ENCODE assay signal across 21 cellular contexts in the genomic region with DNA sequence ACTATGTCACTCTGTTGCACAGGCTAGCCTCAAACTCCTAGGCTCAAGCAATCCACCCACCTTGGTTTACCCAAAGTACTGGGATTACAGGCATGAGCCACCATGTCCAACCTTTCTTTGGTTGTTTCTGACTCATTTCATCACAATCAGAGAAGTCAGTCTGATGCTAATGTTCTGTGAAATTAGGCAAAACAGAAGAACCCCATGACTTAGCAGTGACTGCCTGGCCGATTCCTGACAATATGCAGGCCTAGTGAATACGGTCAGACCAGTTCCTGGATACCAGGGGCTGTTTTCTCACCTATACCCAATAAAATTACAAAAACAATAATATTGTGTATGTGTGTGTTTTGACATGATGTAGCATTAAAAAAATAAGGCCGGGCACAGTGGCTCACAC. TPM values are rescaled to one million over a fixed set of nuclear protein-coding genes. Genes with fewer than 3 reads are reported as not detected.
DNase-seq lines count a peak whose midpoint lies in the region; ATAC-seq, FAIRE-seq and TF ChIP-seq lines count a peak whose summit lies in the region.
"Had no signal": no experiment of that assay in that cellular context is flagged by ENCODE, and none has a peak within 500 bp of the region (broad histone marks: within the 10 kb centered on the region; RNA-seq: fewer than 3 reads in every experiment).

No MANE protein-coding gene starts in this region.

- H3K9me3 Mint-ChIP-seq in GM23338 = peaks cover 3% of the 10 kb centered on the region; the same call in 2 of the 3 replicates

- H3K79me2 ChIP-seq in HepG2 (ENCODE audit: insufficient read depth, low read length) (no peaks in the 10 kb centered on the region), GM12878 (ENCODE audit: control insufficient read depth, insufficient read depth, low read length) (no peaks in the 10 kb centered on the region), GM23338 (replicated peaks; ENCODE audit: insufficient read depth) (no peaks in the 10 kb centered on the region)

- H3K27me3 Mint-ChIP-seq in GM23338 (ENCODE audit: insufficient read depth, low read depth, poor library complexity) = peaks cover 20% of the 10 kb centered on the region

- no peak for TF ChIP-seq RAD21 in HepG2 (CRISPR knock-in tag; IDR thresholded peaks at IDR 0.05)
- TF ChIP-seq RAD21 in GM12878 (IDR thresholded peaks at IDR 0.05; ENCODE audit: insufficient read depth, low read depth, low read length) = no peak

- H3K27me3 ChIP-seq in HepG2 (ENCODE audit: control insufficient read depth in 1 of 2, insufficient read depth in 2 of 2, low read length in 2 of 2) (no peaks in the 10 kb centered on the region), right lobe of liver (no peaks in the 10 kb centered on the region), GM12878 (replicated peaks in 1 of 2; ENCODE audit: control insufficient read depth in 2 of 2, insufficient read depth in 2 of 2, low read length in 1 of 2) (no peaks in the 10 kb centered on the region), A673 (replicated peaks; ENCODE audit: insufficient read depth, low read depth, low read length, poor library complexity) (no peaks in the 10 kb centered on the region), gastroesophageal sphincter (no peaks in the 10 kb centered on the region), GM23338 (ENCODE audit: insufficient read depth) (no peaks in the 10 kb centered on the region)
- H3K27me3 ChIP-seq: MG63, SJSA1 had no signal

- H3F3A ChIP-seq in GM23338 (replicated peaks; ENCODE audit: low read depth) = no peaks in the 10 kb centered on the region

- BruUV-seq in HepG2 (replicated peaks; lab: Mats Ljungman, UMichigan) (no TSS peak), GM12878 (replicated peaks; lab: Mats Ljungman, UMichigan) (no TSS peak), A673 (replicated peaks; lab: Mats Ljungman, UMichigan) (no TSS peak)

- H4K20me1 ChIP-seq in HepG2 (ENCODE audit: insufficient read depth, low read length) (no peaks in the 10 kb centered on the region), GM12878 (ENCODE audit: control insufficient read depth, insufficient read depth) (no peaks in the 10 kb centered on the region), GM23338 (replicated peaks; ENCODE audit: insufficient read depth) (no peaks in the 10 kb centered on the region)

- no peak for TF ChIP-seq POLR2A in HepG2 (IDR thresholded peaks at IDR 0.05; ENCODE audit: insufficient read depth in 1 of 2, low read depth in 2 of 2, low read length in 2 of 2)
- TF ChIP-seq POLR2A in right lobe of liver (IDR thresholded peaks at IDR 0.05) = no peak
- TF ChIP-seq POLR2A in GM12878 (IDR thresholded peaks at IDR 0.05; ENCODE audit: low read depth, low read length) = no peak
- no peak for TF ChIP-seq POLR2A in gastroesophageal sphincter (IDR thresholded peaks at IDR 0.05)

- H3K4me1 Mint-ChIP-seq in GM23338 = peaks cover 12% of the 10 kb centered on the region; the same call in 2 of the 3 replicates

- H3K4me1 ChIP-seq in HepG2 (ENCODE audit: insufficient read depth, low read length) (peaks cover 80% of the 10 kb centered on the region), right lobe of liver (no peaks in the 10 kb centered on the region), GM12878 (ENCODE audit: control insufficient read depth, insufficient read depth, low read length) (peaks cover 16% of the 10 kb centered on the region), A673 (ENCODE audit: insufficient read depth, low read length, poor library complexity, severe bottlenecking) (no peaks in the 10 kb centered on the region), gastroesophageal sphincter (peaks cover 0 to 5% (median 0%) of the 10 kb centered on the region in 3 donors), GM23338 (ENCODE audit: insufficient read depth) (no peaks in the 10 kb centered on the region; the same call in 1 of the 2 replicates)

- DNase-seq in HepG2 (ENCODE audit: low spot score) (no peak), right lobe of liver (no peak), GM12878 (ENCODE audit: low read depth, low spot score) (no peak), kidney tubule cell (ENCODE audit: low spot score) (peak; percentile 47), A673 (ENCODE audit: low spot score) (no peak), NCI-H146 treated with DMSO at 0.1 percent for 48 hours (lab: John Stamatoyannopoulos, UW; ENCODE audit: unreplicated experiment) (no peak), GM23338 (ENCODE audit: low spot score) (no peak)
- DNase-seq: DMS153, DND-41, KBM-7, MG63, NCI-H1105 treated with DMSO at 0.1 percent for 48 hours, NCI-H2081, NCI-H2227 treated with DMSO at 0.1 percent for 48 hours, NCI-H526 treated with DMSO at 0.1 percent for 48 hours, Right ventricle myocardium superior, RPMI8226 had no signal

- no peaks in the 10 kb centered on the region; the same call in 2 of the 3 replicates for H3K36me3 Mint-ChIP-seq in GM23338 (ENCODE audit: low read depth)

- H3K36me3 ChIP-seq in HepG2 (replicated peaks in 1 of 2; ENCODE audit: control insufficient read depth in 1 of 2, insufficient read depth in 2 of 2, low read length in 2 of 2) = no peaks in the 10 kb centered on the region
- H3K36me3 ChIP-seq in right lobe of liver = no peaks in the 10 kb centered on the region
- H3K36me3 ChIP-seq in GM12878 (ENCODE audit: control insufficient read depth in 2 of 2, insufficient read depth in 2 of 2, low read length in 1 of 2) = no peaks in the 10 kb centered on the region
- no peaks in the 10 kb centered on the region for H3K36me3 ChIP-seq in A673 (ENCODE audit: insufficient read depth, low read length, poor library complexity, severe bottlenecking)
- no peaks in the 10 kb centered on the region for H3K36me3 ChIP-seq in gastroesophageal sphincter
- no peaks in the 10 kb centered on the region for H3K36me3 ChIP-seq in GM23338 (ENCODE audit: insufficient read depth)
- H3K36me3 ChIP-seq: MG63, SJSA1 had no signal

- peak overlapping the region in 1 of 3 experiments; percentile 3; a peak in 1 of 6 replicates for H3K4me3 ChIP-seq in HepG2 (replicated peaks in 1 of 3; ENCODE audit: insufficient read depth in 1 of 3, low read depth in 2 of 3, low read length in 3 of 3)
- no peak overlapping the region for H3K4me3 ChIP-seq in right lobe of liver
- no peak overlapping the region for H3K4me3 ChIP-seq in GM12878
- H3K4me3 ChIP-seq in A673 (ENCODE audit: low read depth, low read length, poor library complexity, severe bottlenecking) = no peak overlapping the region
- no peak overlapping the region for H3K4me3 ChIP-seq in gastroesophageal sphincter
- H3K4me3 ChIP-seq in GM23338 = no peak overlapping the region
- H3K4me3 ChIP-seq: SJSA1 had no signal

- WGBS in HepG2 (ENCODE audit: low lambda C conversion rate) = 61% methylated on average over 3 of the region's 3 CpGs
- 81% methylated on average over 3 of the region's 3 CpGs for WGBS in right lobe of liver (ENCODE audit: insufficient coverage, low coverage, low lambda C conversion rate, missing lambda C conversion rate)
- WGBS in GM12878 (ENCODE audit: insufficient coverage, insufficient replicate concordance, low lambda C conversion rate, missing lambda C conversion rate) = 86% methylated on average over 3 of the region's 3 CpGs
- WGBS in gastroesophageal sphincter (ENCODE audit: low coverage in 1 of 2), 2 donors = 88 to 97% methylated on average over 3 of the region's 3 CpGs

- in situ Hi-C loops in HepG2 (cut with HindIII; ENCODE audit: extremely low pct_ligation_motif_present, low pct_unique_long_range_greater_than_20kb) (loop anchor here (25.0 kb wide), 1 partner anchor 1206 kb away; no protein-coding TSS in a partner anchor), GM12878 (cut with MboI) (no loop called here)

- RAD21 ChIA-PET in GM12878 (lab: Charles Lee; ENCODE audit: unreplicated experiment) = no interaction called here

- ATAC-seq in HepG2 (no peak), right lobe of liver (no peak), GM12878 (no peak), gastroesophageal sphincter (no peak), GM23338 (no peak)

- no peak overlapping the region for H3K4me3 Mint-ChIP-seq in GM23338

- no peak overlapping the region for H3K27ac Mint-ChIP-seq in GM23338

- TF ChIP-seq CTCF in HepG2 (CRISPR knock-in tag; IDR thresholded peaks at IDR 0.05) (no peak), right lobe of liver (IDR thresholded peaks at IDR 0.05) (no peak), GM12878 (IDR thresholded peaks at IDR 0.05 in 2 of 3, conservative IDR thresholded peaks at IDR 0.05 in 1 of 3; ENCODE audit: control insufficient read depth in 2 of 3, extremely low read depth in 1 of 3, insufficient read depth in 1 of 3, low read depth in 3 of 3, low read length in 3 of 3) (no peak), A673 (conservative IDR thresholded peaks at IDR 0.05; ENCODE audit: low read depth, low read length) (no peak), gastroesophageal sphincter (IDR thresholded peaks at IDR 0.05) (no peak), GM23338 (conservative IDR thresholded peaks at IDR 0.05; ENCODE audit: low read depth in 2 of 2) (no peak)

- intact Hi-C loops in HepG2 (cut with micrococcal nuclease; ENCODE audit: unreplicated experiment) (no loop called here), right lobe of liver (cut with DNase I) (no loop called here), GM12878 (cut with micrococcal nuclease; ENCODE audit: unreplicated experiment) (no loop called here), A673 (cut with micrococcal nuclease; ENCODE audit: unreplicated experiment) (no loop called here)

- H3K27ac ChIP-seq in HepG2 (ENCODE audit: extremely low read length, insufficient read depth, low read length) = no peak overlapping the region
- H3K27ac ChIP-seq in right lobe of liver = no peak overlapping the region
- H3K27ac ChIP-seq in GM12878 (ENCODE audit: control insufficient read depth, insufficient read depth) = no peak overlapping the region
- no peak overlapping the region for H3K27ac ChIP-seq in A673 (ENCODE audit: low read depth, low read length, poor library complexity, severe bottlenecking)
- H3K27ac ChIP-seq in gastroesophageal sphincter = no peak overlapping the region
- no peak overlapping the region for H3K27ac ChIP-seq in GM23338 (ENCODE audit: low read depth)
- H3K27ac ChIP-seq: 22Rv1, SJSA1 had no signal

- FAIRE-seq in HepG2 (lab: Jason Lieb, UNC) = peak; percentile 39
- FAIRE-seq in GM12878 (lab: Jason Lieb, UNC) = no peak
- FAIRE-seq: H54 had no signal

- CTCF ChIA-PET in HepG2 (lab: Yijun Ruan, JAX; ENCODE audit: low intra/inter-chr PET ratio, low total read pairs) = no interaction called here
- CTCF ChIA-PET in GM12878 (lab: Yijun Ruan, JAX) = no interaction called here
- CTCF ChIA-PET in A673 (lab: Charles Lee) = no interaction called here

- no peak overlapping the region for H3K9ac ChIP-seq in HepG2 (ENCODE audit: insufficient read depth, low read depth, low read length)
- no peak overlapping the region for H3K9ac ChIP-seq in GM12878 (ENCODE audit: control insufficient read depth, insufficient read depth, low read length)

- SMC1A ChIA-PET in GM12878 (lab: Charles Lee; ENCODE audit: uncharacterized antibody, unreplicated experiment) = interaction anchor here (1.4 kb wide), 1 partner anchor 32 kb away, joined by 3 read pairs; no protein-coding TSS in a partner anchor

- H3K9me3 ChIP-seq in HepG2 (ENCODE audit: low read length) (no peaks in the 10 kb centered on the region), right lobe of liver (no peaks in the 10 kb centered on the region), GM12878 (replicated peaks; ENCODE audit: control insufficient read depth, insufficient read depth, low read length) (no peaks in the 10 kb centered on the region), A673 (ENCODE audit: low read depth, low read length, poor library complexity, severe bottlenecking) (no peaks in the 10 kb centered on the region), gastroesophageal sphincter (no peaks in the 10 kb centered on the region)
- H3K9me3 ChIP-seq: MG63, SJSA1 had no signal

- H3K9me2 ChIP-seq in GM23338 (ENCODE audit: insufficient read depth) = no peaks in the 10 kb centered on the region

- peak overlapping the region; percentile 63 for H3K4me2 ChIP-seq in HepG2 (ENCODE audit: low read depth, low read length)
- no peak overlapping the region for H3K4me2 ChIP-seq in GM12878 (ENCODE audit: control insufficient read depth, insufficient read depth)
- H3K4me2 ChIP-seq in GM23338 = no peak overlapping the region

- no peak overlapping the region for H2AFZ ChIP-seq in HepG2 (ENCODE audit: low read length)
- no peak overlapping the region for H2AFZ ChIP-seq in GM12878 (ENCODE audit: control insufficient read depth, low read depth, low read length)
- H2AFZ ChIP-seq in GM23338 = no peak overlapping the region

- TF ChIP-seq EP300 in HepG2 (IDR thresholded peaks at IDR 0.05; ENCODE audit: low read depth in 2 of 2, low read length in 2 of 2) = no peak
- TF ChIP-seq EP300 in HepG2 (CRISPR knock-in tag; IDR thresholded peaks at IDR 0.05; ENCODE audit: borderline replicate concordance) = no peak
- TF ChIP-seq EP300 in GM12878 (IDR thresholded peaks at IDR 0.05; ENCODE audit: borderline replicate concordance in 1 of 2, control insufficient read depth in 1 of 2, low read depth in 2 of 2, low read length in 2 of 2) = no peak
- TF ChIP-seq EP300 in gastroesophageal sphincter (IDR thresholded peaks at IDR 0.05) = no peak

- POLR2A ChIA-PET in HepG2 (lab: Yijun Ruan, JAX) (no interaction called here), GM12878 (lab: Charles Lee) (interaction anchor here (0.6 kb wide), 1 partner anchor 253 kb away, joined by 4 read pairs; no protein-coding TSS in a partner anchor), A673 (lab: Charles Lee; ENCODE audit: low non-redundant PET) (no interaction called here)

RNA-seq across cellular contexts. Expression of a gene that starts 58.8 kb away (rescaled TPM):
- total RNA-seq in HepG2 (2016; rRNA removed; fragmentation: Illumina TruSeq; extraction: Trizol) = 18.9 and 21.3 TPM in 2 replicates
- total RNA-seq in HepG2 (2016; cell fraction: cytosol; rRNA removed; fragmentation: Illumina TruSeq; extraction: Trizol; ENCODE audit: low read depth) = 3.4 and 4.3 TPM in 2 replicates
- total RNA-seq in HepG2 (2016; cell fraction: insoluble cytoplasmic fraction; rRNA removed; fragmentation: Illumina TruSeq; extraction: Trizol) = 17.8 and 20.4 TPM in 2 replicates
- total RNA-seq in HepG2 (2016; cell fraction: membrane; rRNA removed; fragmentation: Illumina TruSeq; extraction: Trizol) = 13.3 and 13.9 TPM in 2 replicates
- total RNA-seq in HepG2 (2016; cell fraction: nucleus; rRNA removed; fragmentation: Illumina TruSeq; extraction: Trizol) = 16.6 and 20.6 TPM in 2 replicates
- 36.2 and 36.3 TPM in 2 replicates for polyA plus RNA-seq in HepG2 (2011; rRNA removed)
- 28.2 and 31.2 TPM in 2 replicates for polyA plus RNA-seq in HepG2 (2011; cell fraction: cytosol; rRNA removed)
- 36.5 and 54.5 TPM in 2 replicates for polyA plus RNA-seq in HepG2 (2011; cell fraction: nucleus; rRNA removed)
- 22.7 and 24.1 TPM in 2 replicates for polyA plus RNA-seq in HepG2 (2012)
- polyA plus RNA-seq in HepG2 (2016; cell fraction: cytosol; fragmentation: Illumina TruSeq; extraction: Trizol; ENCODE audit: low read depth) = 3.2 and 3.3 TPM in 2 replicates
- 14.2 and 14.4 TPM in 2 replicates for polyA plus RNA-seq in HepG2 (2016; cell fraction: insoluble cytoplasmic fraction; fragmentation: Illumina TruSeq; extraction: Trizol; ENCODE audit: low read depth)
- polyA plus RNA-seq in HepG2 (2016; cell fraction: membrane; fragmentation: Illumina TruSeq; extraction: Trizol; ENCODE audit: low read depth) = 8.3 and 9.3 TPM in 2 replicates
- polyA plus RNA-seq in HepG2 (2016; cell fraction: nucleus; fragmentation: Illumina TruSeq; extraction: Trizol; ENCODE audit: insufficient read depth, low read depth) = 33.8 and 37.9 TPM in 2 replicates
- polyA minus RNA-seq in HepG2 (2011; rRNA and poly(A)+ RNA removed; ENCODE audit: low replicate concordance) = 35.9 and 51.8 TPM in 2 replicates
- 12.0 and 17.2 TPM in 2 replicates for polyA minus RNA-seq in HepG2 (2011; cell fraction: cytosol; rRNA and poly(A)+ RNA removed)
- 21.9 and 35.8 TPM in 2 replicates for polyA minus RNA-seq in HepG2 (2011; cell fraction: nucleus; rRNA and poly(A)+ RNA removed)
- 10 to 100 TPM in 5 of 6 experiments, 1 to 10 TPM in 1; 7.7 to 21.6 (median 15.4) TPM for total RNA-seq in right lobe of liver
- 134 and 147 TPM in 2 replicates for total RNA-seq in GM12878 (2013; cell fraction: nucleolus; rRNA removed)
- 17.2 and 17.3 TPM in 2 replicates for total RNA-seq in GM12878 (2014; rRNA removed)
- total RNA-seq in GM12878 (2014; rRNA removed; fragmentation: Illumina TruSeq; extraction: Trizol) = 19.5 and 20.9 TPM in 2 replicates
- 26.1 and 27.8 TPM in 2 replicates for total RNA-seq in GM12878 (2021)
- 22.1 TPM for polyA plus RNA-seq in GM12878 (2011; ENCODE audit: low read depth)
- polyA plus RNA-seq in GM12878 (2011; rRNA removed) = 74.7 and 80.5 TPM in 2 replicates
- 40.4 and 44.5 TPM in 2 replicates for polyA plus RNA-seq in GM12878 (2011; cell fraction: cytosol; rRNA removed)
- polyA plus RNA-seq in GM12878 (2011; cell fraction: nucleus; rRNA removed) = 82.7 and 117 TPM in 2 replicates
- 26.4 and 31.9 TPM in 2 replicates for polyA plus RNA-seq in GM12878 (2012)
- polyA plus RNA-seq in GM12878 (2014; fragmentation: Illumina TruSeq; extraction: Trizol) = 25.1 and 25.2 TPM in 2 replicates
- polyA plus RNA-seq in GM12878 (2014; fragmentation: Nextera tagmentation; extraction: Ambion mirVana) = 10 to 100 TPM; 15.9 to 22.2 TPM
- polyA plus RNA-seq in GM12878 (2014; rRNA removed) = 19.5 and 19.6 TPM in 2 replicates
- polyA plus RNA-seq in GM12878 (2016; fragmentation: Nextera tagmentation; extraction: Ambion mirVana) = 10 to 100 TPM; 13.6 to 14.7 TPM
- polyA minus RNA-seq in GM12878 (2011; rRNA and poly(A)+ RNA removed) = 59.7 and 127 TPM in 2 replicates
- 9.1 and 15.6 TPM in 2 replicates for polyA minus RNA-seq in GM12878 (2011; cell fraction: cytosol; rRNA and poly(A)+ RNA removed)
- 41.1 and 44.0 TPM in 2 replicates for polyA minus RNA-seq in GM12878 (2011; cell fraction: nucleus; rRNA and poly(A)+ RNA removed)
- 19.1 and 23.2 TPM in 2 replicates for total RNA-seq in A673 (2021)
- 10 to 100 TPM in 2 of 4 donors, 1 to 10 TPM in 2; 6.7 to 13.9 (median 10.2) TPM for total RNA-seq in gastroesophageal sphincter
- 2.8 and 10.4 TPM in 2 replicates for total RNA-seq in GM23338 (2014; rRNA removed; shearing (Covaris generic))
- 3.4 and 4.3 TPM in 2 replicates for polyA plus RNA-seq in GM23338 (2016; fragmentation: Nextera tagmentation; extraction: Ambion mirVana)
